ENCODE assay signal across 28 cellular contexts in genomic region chr22:48157676-48158075, GRCh38.
"Had no signal": no experiment of that assay in that cellular context is flagged by ENCODE, and none has a peak within 500 bp of the region (broad histone marks: within the 10 kb centered on the region; RNA-seq: fewer than 3 reads in every experiment).

No MANE protein-coding gene starts in this region.

- H3K27me3 Mint-ChIP-seq: stimulated activated naive CD8-positive, alpha-beta T cell treated with anti-CD3 and anti-CD28 coated beads, Interleukin-15, Interleukin-2, amounts not matched to agents 100 ng/mL and 50 ng/mL, for 24 hours had no signal

- H3K27me3 ChIP-seq: neural progenitor cell, ovary, right lobe of liver, sigmoid colon, thyroid gland, tibial nerve, upper lobe of left lung, vagina had no signal

- H3K4me1 Mint-ChIP-seq: nephron; neural progenitor cell; stimulated activated effector memory CD8-positive, alpha-beta T cell treated with anti-CD3 and anti-CD28 coated beads, Interleukin-12 subunit alpha, Interleukin-12 subunit beta, amount 100 ng/mL, for 72 hours had no signal

- H3K36me3 Mint-ChIP-seq: neural progenitor cell; stimulated activated effector memory CD8-positive, alpha-beta T cell treated with anti-CD3 and anti-CD28 coated beads, Interleukin-12 subunit alpha, Interleukin-12 subunit beta, amount 100 ng/mL, for 72 hours; stimulated activated naive B cell treated with anti-CD40 and anti-IgM and Interleukin-4, amounts not matched to agents 10 μg/mL and 1 μg/mL and 100 μg/mL, for 72 hours had no signal

- FAIRE-seq: small intestine, urothelium cell line had no signal

- H3K27ac Mint-ChIP-seq: nephron; neural progenitor cell; progenitor cell of endocrine pancreas; stimulated activated effector memory CD8-positive, alpha-beta T cell treated with anti-CD3 and anti-CD28 coated beads, Interleukin-12 subunit alpha, Interleukin-12 subunit beta, amount 100 ng/mL, for 72 hours; stimulated activated naive B cell treated with anti-CD40 and anti-IgM and Interleukin-4, amounts not matched to agents 10 μg/mL and 1 μg/mL and 100 μg/mL, for 72 hours; stimulated activated naive CD8-positive, alpha-beta T cell treated with anti-CD3 and anti-CD28 coated beads, Interleukin-15, Interleukin-2, amounts not matched to agents 100 ng/mL and 50 ng/mL, for 24 hours had no signal

- H3K9ac ChIP-seq: neural progenitor cell, parathyroid adenoma had no signal

- H3K9me3 ChIP-seq: ovary, psoas muscle, right lobe of liver, sigmoid colon, thoracic aorta, thyroid gland, tibial nerve, upper lobe of left lung, vagina had no signal

- H3K4me2 ChIP-seq: neural progenitor cell had no signal

- H3K4me3 Mint-ChIP-seq: stimulated activated effector memory CD8-positive, alpha-beta T cell treated with anti-CD3 and anti-CD28 coated beads, Interleukin-12 subunit alpha, Interleukin-12 subunit beta, amount 100 ng/mL, for 72 hours; stimulated activated naive B cell treated with anti-CD40 and anti-IgM and Interleukin-4, amounts not matched to agents 10 μg/mL and 1 μg/mL and 100 μg/mL, for 72 hours; stimulated activated naive CD8-positive, alpha-beta T cell treated with anti-CD3 and anti-CD28 coated beads, Interleukin-15, Interleukin-2, amounts not matched to agents 100 ng/mL and 50 ng/mL, for 24 hours had no signal

- H3K36me3 ChIP-seq: neural progenitor cell, ovary, right lobe of liver, sigmoid colon, stomach, thoracic aorta, thyroid gland, tibial nerve, upper lobe of left lung, vagina had no signal

- H3K27ac ChIP-seq: neural progenitor cell, ovary, parathyroid adenoma, psoas muscle, right lobe of liver, sigmoid colon, stomach, thoracic aorta, thyroid gland, tibial nerve, upper lobe of left lung, vagina had no signal

- DNase-seq: occipital lobe; ovary; posterior cingulate gyrus; psoas muscle; right cardiac atrium; right lobe of liver; sigmoid colon; small intestine; stimulated activated CD4-positive, alpha-beta T cell treated with anti-CD3 and anti-CD28 coated beads, Interleukin-15, amount 100 ng/mL, for 24 hours; stimulated activated CD4-positive, alpha-beta T cell treated with anti-CD3 and anti-CD28 coated beads, Interleukin-2, amount 100 ng/mL, for 24 hours; stimulated activated CD4-positive, alpha-beta T cell treated with anti-CD3 and anti-CD28 coated beads, Interleukin-2, amount 100 ng/mL, for 48 hours; stimulated activated CD4-positive, alpha-beta T cell treated with anti-CD3 and anti-CD28 coated beads, Interleukin-4, amount 100 ng/mL, for 24 hours; stimulated activated naive B cell treated with anti-CD40 and anti-IgM and Interleukin-4, amounts not matched to agents 10 μg/mL and 1 μg/mL and 100 μg/mL, for 72 hours; stimulated activated naive CD4-positive, alpha-beta T cell treated with Interleukin-2 at 50 U/mL for 16 hours; stomach; thyroid gland; trophoblast cell; upper lobe of left lung had no signal

- H3K4me1 ChIP-seq: neural progenitor cell, parathyroid adenoma, psoas muscle, right lobe of liver, sigmoid colon, stomach, thyroid gland, tibial nerve, upper lobe of left lung, vagina had no signal

- H3K4me3 ChIP-seq: neural progenitor cell, ovary, psoas muscle, right lobe of liver, sigmoid colon, stomach, thoracic aorta, thyroid gland, tibial nerve, upper lobe of left lung, vagina had no signal

- ATAC-seq: psoas muscle; right cardiac atrium; right lobe of liver; stimulated activated effector memory CD8-positive, alpha-beta T cell treated with anti-CD3 and anti-CD28 coated beads, Interleukin-12 subunit alpha, Interleukin-12 subunit beta, amount 100 ng/mL, for 72 hours; stimulated activated naive B cell treated with anti-CD40 and anti-IgM and Interleukin-4, amounts not matched to agents 10 μg/mL and 1 μg/mL and 100 μg/mL, for 72 hours had no signal
